ENCODE assay signal across 9 cellular contexts in the genomic region with DNA sequence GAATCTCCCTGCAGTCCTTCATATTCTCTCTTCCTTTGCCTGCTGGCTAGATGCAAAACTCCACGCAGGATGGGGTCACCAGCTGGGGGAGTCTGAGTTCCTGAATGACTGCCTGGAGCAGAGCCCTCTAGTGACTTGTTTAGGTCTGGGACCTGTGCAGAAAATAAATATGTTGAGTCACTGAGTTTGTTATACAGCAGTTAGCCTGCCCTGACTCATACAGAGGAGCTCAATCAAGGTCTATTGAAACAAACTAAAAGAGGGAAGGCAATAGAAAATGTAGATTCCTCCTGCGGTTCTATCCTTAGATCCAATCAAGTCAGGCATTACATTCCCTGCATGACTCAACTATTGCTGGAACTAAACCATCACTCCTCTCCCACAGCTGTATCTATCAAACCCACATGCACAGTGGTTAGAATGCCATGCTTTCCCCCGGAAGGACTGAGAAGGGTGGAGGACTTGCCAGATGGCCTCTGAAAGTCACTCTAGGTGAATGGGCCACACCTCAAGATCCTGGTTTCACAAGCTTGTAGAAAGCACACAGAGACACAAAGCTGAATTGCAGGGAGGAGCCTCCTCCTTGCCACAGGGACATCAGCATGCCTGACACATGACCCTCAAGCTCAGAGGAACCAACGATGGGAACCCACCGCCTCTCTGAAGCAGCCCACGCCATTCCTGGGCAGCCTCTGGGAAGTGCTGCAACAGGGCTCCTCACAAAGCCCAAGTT.
DNase-seq lines count a peak whose midpoint lies in the region; ATAC-seq, FAIRE-seq and TF ChIP-seq lines count a peak whose summit lies in the region.
"Had no signal": no experiment of that assay in that cellular context is flagged by ENCODE, and none has a peak within 500 bp of the region (broad histone marks: within the 10 kb centered on the region; RNA-seq: fewer than 3 reads in every experiment).

No MANE protein-coding gene starts in this region.

- DNase-seq in MG63 (peak; percentile 62), K562 (ENCODE audit: extremely low read depth in 1 of 4, low spot score in 3 of 4) (peak in 3 of 4 experiments; percentile 26 to 30 (median 29)), pons (ENCODE audit: low spot score) (peak; percentile 39), ascending aorta (ENCODE audit: low spot score in 2 of 2) (no peak), NCI-H1105 (lab: John Stamatoyannopoulos, UW) (no peak)
- DNase-seq: cortex of kidney; stimulated activated CD4-positive, alpha-beta T cell treated with anti-CD3 and anti-CD28 coated beads, Interleukin-4, amount 100 ng/mL, for 4 hours had no signal

- H3K36me3 ChIP-seq in MG63 (no peaks in the 10 kb centered on the region), K562 (ENCODE audit: control insufficient read depth, insufficient read depth, low read length) (no peaks in the 10 kb centered on the region), ascending aorta (no peaks in the 10 kb centered on the region)

- 0% methylated on average over 5 of the region's 6 CpGs for WGBS in K562 (ENCODE audit: insufficient coverage, low coverage, missing lambda C conversion rate)

- H3K4me2 ChIP-seq in K562 (ENCODE audit: insufficient read depth, low read length), result no peak overlapping the region

- H3K27ac ChIP-seq in K562 (ENCODE audit: extremely low read depth, low read depth, low read length), result no peak overlapping the region
- H3K27ac ChIP-seq in ascending aorta, result no peak overlapping the region

- no peak overlapping the region for H3K4me3 ChIP-seq in MG63
- no peak overlapping the region for H3K4me3 ChIP-seq in K562
- no peak overlapping the region for H3K4me3 ChIP-seq in ascending aorta

- H3K4me1 ChIP-seq in K562 (replicated peaks in 1 of 2; ENCODE audit: control insufficient read depth in 2 of 2, insufficient read depth in 2 of 2, low read length in 2 of 2) (no peaks in the 10 kb centered on the region), ascending aorta (peaks cover 4 to 29% of the 10 kb centered on the region in 2 donors)

- in situ Hi-C loops in K562 (cut with MboI), result no loop called here

- TF ChIP-seq EP300 in K562 (IDR thresholded peaks at IDR 0.05; ENCODE audit: low read length), result no peak

- no peaks in the 10 kb centered on the region for H3K79me2 ChIP-seq in K562 (ENCODE audit: control insufficient read depth, insufficient read depth, low read length)

- TF ChIP-seq RAD21 in K562 (CRISPR knock-in tag; conservative IDR thresholded peaks at IDR 0.05 in 1 of 2, IDR thresholded peaks at IDR 0.05 in 1 of 2), result peak in 1 of 2 experiments; percentile 41; a peak in 2 of 4 replicates

- peak; percentile 83 for ATAC-seq in K562
- ATAC-seq in HG03108 (IDR thresholded peaks at IDR 0.05; ENCODE audit: unreplicated experiment), result no peak

- CTCF ChIA-PET in K562 (lab: Yijun Ruan, JAX; ENCODE audit: low intra/inter-chr PET ratio), result no interaction called here

- TF ChIP-seq CTCF in GM12872 (IDR thresholded peaks at IDR 0.05; ENCODE audit: insufficient read depth, low read depth, low read length), result peak; percentile 43; the same call in 2 of the 3 replicates
- peak; percentile 41 to 77 (median 41) for TF ChIP-seq CTCF in K562 (IDR thresholded peaks at IDR 0.05 in 2 of 3, conservative IDR thresholded peaks at IDR 0.05 in 1 of 3; ENCODE audit: insufficient read depth in 2 of 3, low read depth in 1 of 3, low read length in 3 of 3)
- no peak for TF ChIP-seq CTCF in ascending aorta (IDR thresholded peaks at IDR 0.05)

- H3K9me3 ChIP-seq in MG63 (peaks cover 2% of the 10 kb centered on the region; the same call in 1 of the 2 replicates), K562 (replicated peaks; ENCODE audit: control insufficient read depth, insufficient read depth, low read depth, low read length) (no peaks in the 10 kb centered on the region), ascending aorta (no peaks in the 10 kb centered on the region)

- POLR2A ChIA-PET in K562 (lab: Yijun Ruan, JAX), result no interaction called here

- H3K27me3 ChIP-seq in MG63 (no peaks in the 10 kb centered on the region), K562 (ENCODE audit: control insufficient read depth in 2 of 2, insufficient read depth in 2 of 2, low read length in 2 of 2) (peaks cover 0 to 48% of the 10 kb centered on the region in 2 experiments; a peak in 3 of 5 replicates), ascending aorta (no peaks in the 10 kb centered on the region)

- no TSS peak for BruUV-seq in K562 (replicated peaks; lab: Mats Ljungman, UMichigan)

- H3K9me1 ChIP-seq in K562 (ENCODE audit: control insufficient read depth, insufficient read depth, low read length), result no peaks in the 10 kb centered on the region

- H4K20me1 ChIP-seq in K562 (replicated peaks; ENCODE audit: control insufficient read depth, insufficient read depth, low read length), result no peaks in the 10 kb centered on the region; the same call in 1 of the 2 replicates

- TF ChIP-seq POLR2A in K562 (conservative IDR thresholded peaks at IDR 0.05), result no peak

- FAIRE-seq in K562 (lab: Jason Lieb, UNC), result no peak

- H3K9ac ChIP-seq in K562 (ENCODE audit: insufficient read depth in 1 of 2, low read depth in 2 of 2, low read length in 2 of 2), result no peak overlapping the region

- intact Hi-C loops in K562 (cut with micrococcal nuclease), result no loop called here
- intact Hi-C loops in ascending aorta (cut with DNase I), result no loop called here

- H2AFZ ChIP-seq in K562 (ENCODE audit: low read depth, low read length), result no peak overlapping the region

TF ChIP-seq in K562, 482 proteins besides CTCF, POLR2A, EP300 and RAD21 (continues in another document):
- TF ChIP-seq ZNF316 (IDR thresholded peaks at IDR 0.05) (0 out of 2 replicates have a peak, but pooled peaks have one; percentile 19), TRIM24 (IDR thresholded peaks at IDR 0.05) (0 out of 4 replicates have a peak, but pooled peaks of 1 of the 2 experiments have one; percentile 22), HSF4 (CRISPR knock-in tag; IDR thresholded peaks at IDR 0.05; ENCODE audit: borderline replicate concordance) (no peak), TAL1 (IDR thresholded peaks at IDR 0.05) (no peak), POLR3A (IDR thresholded peaks at IDR 0.05; ENCODE audit: borderline replicate concordance, extremely low read depth, insufficient read depth, insufficient read length) (no peak), DACH1 (IDR thresholded peaks at IDR 0.05; ENCODE audit: partially characterized antibody) (no peak), THRAP3 (IDR thresholded peaks at IDR 0.05; ENCODE audit: borderline replicate concordance) (no peak), CEBPB (tag; IDR thresholded peaks at IDR 0.05) (no peak), NCOA4 (IDR thresholded peaks at IDR 0.05; ENCODE audit: partially characterized antibody) (no peak), CHCHD3 (CRISPR knock-in tag; IDR thresholded peaks at IDR 0.05) (no peak), RBM25 (IDR thresholded peaks at IDR 0.05; ENCODE audit: low read depth, low read length, severe bottlenecking) (peak; percentile 14), MTA2 (IDR thresholded peaks at IDR 0.05; ENCODE audit: low read depth) (no peak), NFE2 (IDR thresholded peaks at IDR 0.05; ENCODE audit: low read depth) (peak; percentile 55), MAFG (tag; conservative IDR thresholded peaks at IDR 0.05) (0 out of 2 replicates have a peak, but pooled peaks have one; percentile 24), HMGN3 (IDR thresholded peaks at IDR 0.05; ENCODE audit: borderline replicate concordance, extremely low read depth, insufficient read length, low read depth, low read length) (no peak)
- TF ChIP-seq, protein P1, sequence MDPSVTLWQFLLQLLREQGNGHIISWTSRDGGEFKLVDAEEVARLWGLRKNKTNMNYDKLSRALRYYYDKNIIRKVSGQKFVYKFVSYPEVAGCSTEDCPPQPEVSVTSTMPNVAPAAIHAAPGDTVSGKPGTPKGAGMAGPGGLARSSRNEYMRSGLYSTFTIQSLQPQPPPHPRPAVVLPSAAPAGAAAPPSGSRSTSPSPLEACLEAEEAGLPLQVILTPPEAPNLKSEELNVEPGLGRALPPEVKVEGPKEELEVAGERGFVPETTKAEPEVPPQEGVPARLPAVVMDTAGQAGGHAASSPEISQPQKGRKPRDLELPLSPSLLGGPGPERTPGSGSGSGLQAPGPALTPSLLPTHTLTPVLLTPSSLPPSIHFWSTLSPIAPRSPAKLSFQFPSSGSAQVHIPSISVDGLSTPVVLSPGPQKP (CRISPR knock-in tag; IDR thresholded peaks at IDR 0.05), result no peak
- TF ChIP-seq, protein P2, sequence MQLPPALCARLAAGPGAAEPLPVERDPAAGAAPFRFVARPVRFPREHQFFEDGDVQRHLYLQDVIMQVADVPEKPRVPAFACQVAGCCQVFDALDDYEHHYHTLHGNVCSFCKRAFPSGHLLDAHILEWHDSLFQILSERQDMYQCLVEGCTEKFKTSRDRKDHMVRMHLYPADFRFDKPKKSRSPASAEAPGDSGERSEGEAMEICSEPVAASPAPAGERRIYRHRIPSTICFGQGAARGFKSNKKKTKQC (CRISPR knock-in tag; IDR thresholded peaks at IDR 0.05), result no peak
- TF ChIP-seq, protein P3, sequence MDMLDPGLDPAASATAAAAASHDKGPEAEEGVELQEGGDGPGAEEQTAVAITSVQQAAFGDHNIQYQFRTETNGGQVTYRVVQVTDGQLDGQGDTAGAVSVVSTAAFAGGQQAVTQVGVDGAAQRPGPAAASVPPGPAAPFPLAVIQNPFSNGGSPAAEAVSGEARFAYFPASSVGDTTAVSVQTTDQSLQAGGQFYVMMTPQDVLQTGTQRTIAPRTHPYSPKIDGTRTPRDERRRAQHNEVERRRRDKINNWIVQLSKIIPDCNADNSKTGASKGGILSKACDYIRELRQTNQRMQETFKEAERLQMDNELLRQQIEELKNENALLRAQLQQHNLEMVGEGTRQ (CRISPR knock-in tag; IDR thresholded peaks at IDR 0.05), result no peak
- TF ChIP-seq, protein P4, sequence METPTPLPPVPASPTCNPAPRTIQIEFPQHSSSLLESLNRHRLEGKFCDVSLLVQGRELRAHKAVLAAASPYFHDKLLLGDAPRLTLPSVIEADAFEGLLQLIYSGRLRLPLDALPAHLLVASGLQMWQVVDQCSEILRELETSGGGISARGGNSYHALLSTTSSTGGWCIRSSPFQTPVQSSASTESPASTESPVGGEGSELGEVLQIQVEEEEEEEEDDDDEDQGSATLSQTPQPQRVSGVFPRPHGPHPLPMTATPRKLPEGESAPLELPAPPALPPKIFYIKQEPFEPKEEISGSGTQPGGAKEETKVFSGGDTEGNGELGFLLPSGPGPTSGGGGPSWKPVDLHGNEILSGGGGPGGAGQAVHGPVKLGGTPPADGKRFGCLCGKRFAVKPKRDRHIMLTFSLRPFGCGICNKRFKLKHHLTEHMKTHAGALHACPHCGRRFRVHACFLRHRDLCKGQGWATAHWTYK (CRISPR knock-in tag; IDR thresholded peaks at IDR 0.05), result no peak

Comparison
In these comparisons a context has a peak if more than half of its experiments do, and no peak if none do; other contexts are left out.
1. CTCF ChIP-seq: peak in GM12872 (single experiment) and K562 (3 of 3); none in ascending aorta (0 of 3).
2. DNase-seq: peak in MG63 (single experiment), K562 (3 of 4) and pons (single experiment); none in ascending aorta (0 of 2) and NCI-H1105 (single experiment).